9 cellular contexts compared by ENCODE assay signal in the genomic region with DNA sequence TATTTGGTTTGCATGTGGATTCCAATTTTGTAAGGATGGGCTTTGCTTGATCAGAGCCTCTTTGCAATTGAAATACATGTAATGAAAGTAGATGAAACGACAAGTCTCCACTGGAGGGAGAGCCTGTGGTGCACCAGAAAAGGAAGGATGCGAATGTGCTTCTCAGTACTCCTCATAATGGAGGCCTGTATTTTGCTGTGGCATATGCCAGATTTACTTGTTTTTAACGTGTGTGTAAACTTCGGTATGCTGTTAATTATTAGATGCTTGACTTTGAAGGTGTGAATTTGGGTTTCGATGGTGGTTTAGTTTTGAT. TPM values are rescaled to one million over a fixed set of nuclear protein-coding genes. Genes with fewer than 3 reads are reported as not detected.
DNase-seq lines count a peak whose midpoint lies in the region; ATAC-seq, FAIRE-seq and TF ChIP-seq lines count a peak whose summit lies in the region.
"Had no signal": no experiment of that assay in that cellular context is flagged by ENCODE, and none has a peak within 500 bp of the region (broad histone marks: within the 10 kb centered on the region; RNA-seq: fewer than 3 reads in every experiment).

No MANE protein-coding gene starts in this region.

- no peak overlapping the region for H4K91ac ChIP-seq in neuronal stem cell (ENCODE audit: low read depth, low read length, poor library complexity)

- no peaks in the 10 kb centered on the region for H3K9me3 Mint-ChIP-seq in T-helper 2 cell treated with Interferon-gamma antibody and Interleukin-4, amounts not matched to agents 5 μg/mL and 100 μg/mL, for 36 hours
- H3K9me3 Mint-ChIP-seq: dendritic cell treated with granulocyte-macrophage colony-stimulating factor and Interleukin-4, amounts not matched to agents 40 ng/mL and 50 ng/mL, for 4 days had no signal

- DNase-seq in activated gamma-delta T cell treated with Interleukin-2 at 50 U/mL for 16 hours (peak; percentile 24), activated gamma-delta T cell (lab: John Stamatoyannopoulos, UW) (no peak), epithelial cell of esophagus (ENCODE audit: low read depth) (peak; percentile 17), neuronal stem cell (ENCODE audit: low spot score) (no peak), urothelium cell line (ENCODE audit: low spot score) (no peak)
- peak; percentile 13 for DNase-seq in T-helper 2 cell treated with Interferon-gamma antibody and Interleukin-4, amounts not matched to agents 5 μg/mL and 100 μg/mL, for 36 hours (ENCODE audit: low spot score)

- peaks cover 4 to 44% of the 10 kb centered on the region in 2 donors for H3K36me3 ChIP-seq in neuronal stem cell (replicated peaks in 1 of 2; ENCODE audit: control insufficient read depth in 2 of 2, insufficient read depth in 2 of 2, low read length in 2 of 2)

- H3K27ac ChIP-seq in neuronal stem cell (replicated peaks; ENCODE audit: low read length) = no peak overlapping the region

- no peaks in the 10 kb centered on the region for H3K9me3 ChIP-seq in neuronal stem cell (replicated peaks in 1 of 2; ENCODE audit: control insufficient read depth in 2 of 2, insufficient read depth in 1 of 2, low read depth in 1 of 2, low read length in 2 of 2)

- H3K4me1 Mint-ChIP-seq in T-helper 2 cell treated with Interferon-gamma antibody and Interleukin-4, amounts not matched to agents 5 μg/mL and 100 μg/mL, for 36 hours (ENCODE audit: low read depth) = peaks cover 46% of the 10 kb centered on the region

- ATAC-seq in HG03378 (IDR thresholded peaks at IDR 0.05; ENCODE audit: unreplicated experiment) = peak; percentile 42
- ATAC-seq in HG03135 (IDR thresholded peaks at IDR 0.05; ENCODE audit: unreplicated experiment) = no peak

- no peak overlapping the region for H3K9ac ChIP-seq in neuronal stem cell (ENCODE audit: low read depth, low read length, poor library complexity)

- FAIRE-seq in urothelium cell line (lab: Jason Lieb, UNC) = no peak

- no peak overlapping the region for H2AK5ac ChIP-seq in neuronal stem cell (ENCODE audit: low read depth, low read length)

- no peak overlapping the region for H2BK5ac ChIP-seq in neuronal stem cell (ENCODE audit: low read length)

- 100% methylated on average over 2 of the region's 5 CpGs; no CpG with 5 or more reads in 1 of the 2 donors for WGBS in neuronal stem cell (ENCODE audit: extremely low coverage in 2 of 2, insufficient read length in 2 of 2, insufficient replicate concordance in 1 of 2), 2 donors

- no peak overlapping the region for H3K23ac ChIP-seq in neuronal stem cell (ENCODE audit: low read depth, low read length, poor library complexity)

- no peaks in the 10 kb centered on the region for H3K27me3 ChIP-seq in neuronal stem cell (ENCODE audit: control insufficient read depth in 3 of 3, insufficient read depth in 3 of 3, low read depth in 1 of 3, low read length in 3 of 3)

- no peak overlapping the region for H3K4ac ChIP-seq in neuronal stem cell (ENCODE audit: low read length)

- peak overlapping the region; percentile 86 for H3K4me3 Mint-ChIP-seq in T-helper 2 cell treated with Interferon-gamma antibody and Interleukin-4, amounts not matched to agents 5 μg/mL and 100 μg/mL, for 36 hours

- no peak overlapping the region for H4K8ac ChIP-seq in neuronal stem cell (ENCODE audit: low read depth, low read length)

- no peak overlapping the region for H3K4me3 ChIP-seq in epithelial cell of esophagus (ENCODE audit: low read length)
- H3K4me3 ChIP-seq in neuronal stem cell (ENCODE audit: low read length in 2 of 2) = peak overlapping the region in 1 of 2 donors; percentile 6

- H3K79me1 ChIP-seq in neuronal stem cell (ENCODE audit: low read depth, low read length) = peaks cover 13% of the 10 kb centered on the region

- no peak overlapping the region for H3K14ac ChIP-seq in neuronal stem cell (ENCODE audit: low read length)

- H2BK12ac ChIP-seq in neuronal stem cell (ENCODE audit: low read length) = no peak overlapping the region

- peak overlapping the region; percentile 21 for H3K4me2 ChIP-seq in neuronal stem cell (ENCODE audit: insufficient read depth, low read length, poor library complexity, severe bottlenecking)

- no peak overlapping the region for H2BK120ac ChIP-seq in neuronal stem cell (ENCODE audit: low read depth, low read length)

- H3K4me1 ChIP-seq in neuronal stem cell (ENCODE audit: control insufficient read depth in 2 of 2, insufficient read depth in 1 of 2, low read depth in 1 of 2, low read length in 2 of 2) = peaks cover 9 to 18% of the 10 kb centered on the region in 2 donors

- no peak overlapping the region for H3K18ac ChIP-seq in neuronal stem cell (ENCODE audit: low read length)

- peak overlapping the region; percentile 80 for H3K27ac Mint-ChIP-seq in T-helper 2 cell treated with Interferon-gamma antibody and Interleukin-4, amounts not matched to agents 5 μg/mL and 100 μg/mL, for 36 hours

- TF ChIP-seq CTCF in epithelial cell of esophagus (IDR thresholded peaks at IDR 0.05; ENCODE audit: insufficient read depth, low read depth, low read length, missing control alignments) = peak; percentile 27

- H3K27me3 Mint-ChIP-seq in T-helper 2 cell treated with Interferon-gamma antibody and Interleukin-4, amounts not matched to agents 5 μg/mL and 100 μg/mL, for 36 hours (ENCODE audit: low read depth) = peaks cover 11% of the 10 kb centered on the region

- no peak overlapping the region for H2BK15ac ChIP-seq in neuronal stem cell (ENCODE audit: low read length)

- peaks cover 40% of the 10 kb centered on the region for H3K36me3 Mint-ChIP-seq in T-helper 2 cell treated with Interferon-gamma antibody and Interleukin-4, amounts not matched to agents 5 μg/mL and 100 μg/mL, for 36 hours (ENCODE audit: low read depth)

- H2AFZ ChIP-seq in neuronal stem cell (ENCODE audit: low read length) = no peak overlapping the region

RNA-seq across cellular contexts. Expression of gene DYRK2, which starts 2.8 kb away (rescaled TPM):
- polyA plus RNA-seq in neuronal stem cell (2013, experiment 1 of 2) = 21.5 TPM
- 20.9 TPM for polyA plus RNA-seq in neuronal stem cell (2013, experiment 2 of 2)

Comparison
In these comparisons a context has a peak if more than half of its experiments do, and no peak if none do; other contexts are left out.
1. DNase-seq: peak in activated gamma-delta T cell treated with Interleukin-2 at 50 U/mL for 16 hours (single experiment), T-helper 2 cell treated with Interferon-gamma antibody and Interleukin-4, amounts not matched to agents 5 μg/mL and 100 μg/mL, for 36 hours (single experiment) and epithelial cell of esophagus (single experiment); none in activated gamma-delta T cell (single experiment), neuronal stem cell (single experiment) and urothelium cell line (single experiment).